In the genomic region with DNA sequence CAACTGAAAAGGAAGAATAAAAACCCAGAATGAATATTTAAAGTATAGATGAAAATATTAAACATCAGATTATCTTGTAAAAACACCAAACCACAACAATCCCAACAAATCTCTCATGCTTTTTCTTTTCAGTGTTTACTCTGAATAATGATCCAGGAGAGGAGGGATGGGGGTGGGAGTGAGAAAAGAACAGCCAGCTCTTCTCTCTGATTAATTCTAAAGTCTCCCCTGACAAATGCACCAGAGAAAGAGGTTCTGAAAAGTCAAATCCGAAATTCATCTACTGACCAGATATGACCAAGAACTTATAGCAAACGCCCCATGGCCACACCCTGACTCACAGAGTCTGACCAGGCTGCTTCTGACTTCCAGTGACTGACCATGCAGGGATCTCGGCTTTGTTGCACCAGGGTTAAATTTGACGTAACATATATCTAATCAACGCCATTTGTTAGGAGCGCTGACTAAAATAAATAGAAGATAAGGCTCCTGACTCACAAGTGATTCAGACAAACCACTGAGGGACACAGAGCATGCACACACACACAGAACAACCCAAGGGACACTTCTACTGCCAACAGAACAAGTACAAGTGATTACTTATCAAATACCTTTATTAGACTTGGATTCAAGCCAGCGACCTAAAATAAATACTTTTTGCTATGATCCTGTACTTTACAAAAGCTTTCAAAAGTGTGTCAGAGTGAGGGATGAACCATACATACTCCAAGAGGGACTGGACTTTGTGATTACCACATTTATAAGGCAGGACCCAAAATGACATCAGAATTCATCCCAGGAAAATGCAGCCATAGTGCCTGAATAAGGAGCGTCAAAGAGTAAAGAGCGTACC, we compare ENCODE assay signal across 11 cellular contexts. TPM values are rescaled to one million over a fixed set of nuclear protein-coding genes. Genes with fewer than 3 reads are reported as not detected.
DNase-seq lines count a peak whose midpoint lies in the region; ATAC-seq and TF ChIP-seq lines count a peak whose summit lies in the region.
"Had no signal": no experiment of that assay in that cellular context is flagged by ENCODE, and none has a peak within 500 bp of the region (broad histone marks: within the 10 kb centered on the region; RNA-seq: fewer than 3 reads in every experiment).

No MANE protein-coding gene starts in this region.

- WGBS in stomach, 5 donors, result 29 to 49% (median 33%) methylated on average over 9 of the region's 9 CpGs
- 82 to 83% methylated on average over 9 of the region's 9 CpGs for WGBS in thyroid gland, 2 donors

- H3K36me3 Mint-ChIP-seq in activated CD4-positive, alpha-beta T cell treated with anti-CD3 and anti-CD28 coated beads for 36 hours (ENCODE audit: low read depth), result peaks cover 48% of the 10 kb centered on the region
- H3K36me3 Mint-ChIP-seq in natural killer cell, result peaks cover 21% of the 10 kb centered on the region

- no peak for DNase-seq in activated CD4-positive, alpha-beta T cell treated with anti-CD3 and anti-CD28 coated beads for 36 hours
- no peak for DNase-seq in activated CD4-positive, alpha-beta T cell treated with anti-CD3 and anti-CD28 coated beads, Interleukin-2, amount 50 U/mL, for 4 hours
- DNase-seq in Right ventricle myocardium superior, result no peak
- DNase-seq in stomach, result peak; percentile 70
- DNase-seq in natural killer cell, result no peak
- no peak for DNase-seq in thyroid gland

- TF ChIP-seq CTCF in stomach (IDR thresholded peaks at IDR 0.05), result no peak
- no peak for TF ChIP-seq CTCF in natural killer cell (IDR thresholded peaks at IDR 0.05)
- no peak for TF ChIP-seq CTCF in thyroid gland (IDR thresholded peaks at IDR 0.05)

- H3K27me3 ChIP-seq in stomach, result no peaks in the 10 kb centered on the region
- no peaks in the 10 kb centered on the region for H3K27me3 ChIP-seq in thyroid gland
- H3K27me3 ChIP-seq: BLaER1 treated with 17β-estradiol and CSF1 and Interleukin-3, amounts not matched to agents 10 nM and 100 nM had no signal

- H3K4me1 ChIP-seq in stomach (peaks cover 12 to 41% (median 24%) of the 10 kb centered on the region in 4 donors), thyroid gland (no peaks in the 10 kb centered on the region)
- H3K4me1 ChIP-seq: BLaER1 treated with 17β-estradiol and CSF1 and Interleukin-3, amounts not matched to agents 10 nM and 100 nM had no signal

- ATAC-seq in activated CD4-positive, alpha-beta T cell treated with anti-CD3 and anti-CD28 coated beads for 36 hours, result peak; percentile 60
- ATAC-seq in SK-N-SH treated with all-trans-retinoic acid at 6 μM for 48 hours (peak; percentile 69), Right ventricle myocardium superior (ENCODE audit: poor library complexity) (peak; percentile 92), HG03045 (IDR thresholded peaks at IDR 0.05; ENCODE audit: unreplicated experiment) (no peak), natural killer cell (no peak)

- TF ChIP-seq POLR2A in stomach (IDR thresholded peaks at IDR 0.05) (no peak), thyroid gland (IDR thresholded peaks at IDR 0.05) (no peak)

- H3K9me3 ChIP-seq in stomach (no peaks in the 10 kb centered on the region), thyroid gland (no peaks in the 10 kb centered on the region)
- H3K9me3 ChIP-seq: BLaER1 treated with 17β-estradiol and CSF1 and Interleukin-3, amounts not matched to agents 10 nM and 100 nM had no signal

- intact Hi-C loops in activated CD4-positive, alpha-beta T cell treated with anti-CD3 and anti-CD28 coated beads for 36 hours (cut with DNase I, micrococcal nuclease), result loop anchor here (2.0 to 10.0 kb wide), 3 partner anchors 65 to 1263 kb away; no protein-coding TSS in a partner anchor
- intact Hi-C loops in Right ventricle myocardium superior (cut with DNase I) (no loop called here), stomach (cut with DNase I; ENCODE audit: low total_unique reads) (no loop called here), natural killer cell (cut with micrococcal nuclease) (no loop called here), thyroid gland (cut with DNase I) (no loop called here)

- no peak overlapping the region for H3K4me3 Mint-ChIP-seq in activated CD4-positive, alpha-beta T cell treated with anti-CD3 and anti-CD28 coated beads for 36 hours
- H3K4me3 Mint-ChIP-seq in natural killer cell, result no peak overlapping the region
- H3K4me3 Mint-ChIP-seq: brain, IgD-negative memory B cell had no signal

- POLR2A ChIA-PET in activated CD4-positive, alpha-beta T cell treated with anti-CD3 and anti-CD28 coated beads for 36 hours (lab: Charles Lee), result no interaction called here

- no peaks in the 10 kb centered on the region for H3K9me3 Mint-ChIP-seq in activated CD4-positive, alpha-beta T cell treated with anti-CD3 and anti-CD28 coated beads for 36 hours (ENCODE audit: low read depth)
- no peaks in the 10 kb centered on the region for H3K9me3 Mint-ChIP-seq in natural killer cell
- H3K9me3 Mint-ChIP-seq: brain, IgD-negative memory B cell had no signal

- H3K27ac Mint-ChIP-seq in activated CD4-positive, alpha-beta T cell treated with anti-CD3 and anti-CD28 coated beads for 36 hours, result peak overlapping the region; percentile 53
- no peak overlapping the region for H3K27ac Mint-ChIP-seq in natural killer cell
- H3K27ac Mint-ChIP-seq: IgD-negative memory B cell had no signal

- peaks cover 7 to 59% (median 40%) of the 10 kb centered on the region in 4 donors for H3K36me3 ChIP-seq in stomach
- peaks cover 4 to 11% of the 10 kb centered on the region in 2 donors for H3K36me3 ChIP-seq in thyroid gland

- H3K4me1 Mint-ChIP-seq in activated CD4-positive, alpha-beta T cell treated with anti-CD3 and anti-CD28 coated beads for 36 hours, result peaks cover 72% of the 10 kb centered on the region
- H3K4me1 Mint-ChIP-seq in natural killer cell, result no peaks in the 10 kb centered on the region

- no peak for TF ChIP-seq EP300 in stomach (IDR thresholded peaks at IDR 0.05)

- H3K4me3 ChIP-seq in stomach (no peak overlapping the region), thyroid gland (replicated peaks in 1 of 3) (no peak overlapping the region)
- H3K4me3 ChIP-seq: BLaER1 treated with 17β-estradiol and CSF1 and Interleukin-3, amounts not matched to agents 10 nM and 100 nM had no signal

- H3K27ac ChIP-seq in stomach (peak overlapping the region; percentile 30 to 71 (median 65)), thyroid gland (no peak overlapping the region)
- H3K27ac ChIP-seq: BLaER1 treated with 17β-estradiol and CSF1 and Interleukin-3, amounts not matched to agents 10 nM and 100 nM had no signal

- CTCF ChIA-PET in activated CD4-positive, alpha-beta T cell treated with anti-CD3 and anti-CD28 coated beads for 36 hours (lab: Charles Lee), result interaction anchor here (0.8 to 0.9 kb wide), 2 partner anchors 11 to 156 kb away, joined by 3 read pairs; no protein-coding TSS in a partner anchor

- H3K27me3 Mint-ChIP-seq in activated CD4-positive, alpha-beta T cell treated with anti-CD3 and anti-CD28 coated beads for 36 hours, result no peaks in the 10 kb centered on the region
- no peaks in the 10 kb centered on the region for H3K27me3 Mint-ChIP-seq in natural killer cell (ENCODE audit: low read depth in 2 of 2)
- H3K27me3 Mint-ChIP-seq: brain, IgD-negative memory B cell had no signal

TF ChIP-seq in SK-N-SH treated with all-trans-retinoic acid at 6 μM for 48 hours, 23 proteins besides CTCF, POLR2A, EP300 and RAD21 (continues in another document):
- TF ChIP-seq ZNF565 (CRISPR knock-in tag; conservative IDR thresholded peaks at IDR 0.05; ENCODE audit: low read depth) (no peak), BACH2 (CRISPR knock-in tag; IDR thresholded peaks at IDR 0.05; ENCODE audit: borderline replicate concordance) (no peak), ZC3H10 (CRISPR knock-in tag; IDR thresholded peaks at IDR 0.05) (no peak), ZNF8 (CRISPR knock-in tag; IDR thresholded peaks at IDR 0.05) (no peak), SNAI2 (CRISPR knock-in tag; IDR thresholded peaks at IDR 0.05) (no peak), ISL1 (CRISPR knock-in tag; IDR thresholded peaks at IDR 0.05) (peak; percentile 74)
- TF ChIP-seq, protein P1, sequence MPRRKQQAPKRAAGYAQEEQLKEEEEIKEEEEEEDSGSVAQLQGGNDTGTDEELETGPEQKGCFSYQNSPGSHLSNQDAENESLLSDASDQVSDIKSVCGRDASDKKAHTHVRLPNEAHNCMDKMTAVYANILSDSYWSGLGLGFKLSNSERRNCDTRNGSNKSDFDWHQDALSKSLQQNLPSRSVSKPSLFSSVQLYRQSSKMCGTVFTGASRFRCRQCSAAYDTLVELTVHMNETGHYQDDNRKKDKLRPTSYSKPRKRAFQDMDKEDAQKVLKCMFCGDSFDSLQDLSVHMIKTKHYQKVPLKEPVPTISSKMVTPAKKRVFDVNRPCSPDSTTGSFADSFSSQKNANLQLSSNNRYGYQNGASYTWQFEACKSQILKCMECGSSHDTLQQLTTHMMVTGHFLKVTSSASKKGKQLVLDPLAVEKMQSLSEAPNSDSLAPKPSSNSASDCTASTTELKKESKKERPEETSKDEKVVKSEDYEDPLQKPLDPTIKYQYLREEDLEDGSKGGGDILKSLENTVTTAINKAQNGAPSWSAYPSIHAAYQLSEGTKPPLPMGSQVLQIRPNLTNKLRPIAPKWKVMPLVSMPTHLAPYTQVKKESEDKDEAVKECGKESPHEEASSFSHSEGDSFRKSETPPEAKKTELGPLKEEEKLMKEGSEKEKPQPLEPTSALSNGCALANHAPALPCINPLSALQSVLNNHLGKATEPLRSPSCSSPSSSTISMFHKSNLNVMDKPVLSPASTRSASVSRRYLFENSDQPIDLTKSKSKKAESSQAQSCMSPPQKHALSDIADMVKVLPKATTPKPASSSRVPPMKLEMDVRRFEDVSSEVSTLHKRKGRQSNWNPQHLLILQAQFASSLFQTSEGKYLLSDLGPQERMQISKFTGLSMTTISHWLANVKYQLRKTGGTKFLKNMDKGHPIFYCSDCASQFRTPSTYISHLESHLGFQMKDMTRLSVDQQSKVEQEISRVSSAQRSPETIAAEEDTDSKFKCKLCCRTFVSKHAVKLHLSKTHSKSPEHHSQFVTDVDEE (CRISPR knock-in tag; IDR thresholded peaks at IDR 0.05), result no peak

RNA-seq across cellular contexts. Expression of a gene that starts 9.3 kb away (rescaled TPM):
- 100 to 1,000 TPM; 158 to 165 TPM for total RNA-seq in activated CD4-positive, alpha-beta T cell treated with anti-CD3 and anti-CD28 coated beads for 36 hours
- total RNA-seq in Right ventricle myocardium superior, result 9.6 TPM
- 10 to 100 TPM in 3 of 5 donors, 1 to 10 TPM in 2; 1.2 to 31.7 (median 17.4) TPM for total RNA-seq in stomach
- polyA plus RNA-seq in stomach, result 1 to 10 TPM; 1.1 to 2.7 (median 1.8) TPM
- 100 to 1,000 TPM; 258 to 329 (median 293) TPM for total RNA-seq in natural killer cell
- 10 to 100 TPM in 3 of 4 donors, 1 to 10 TPM in 1; 4.3 to 17.6 (median 13.5) TPM for total RNA-seq in thyroid gland

Comparison
In these comparisons a context has a peak if more than half of its experiments do, and no peak if none do; other contexts are left out.
1. ATAC-seq: peak in activated CD4-positive, alpha-beta T cell treated with anti-CD3 and anti-CD28 coated beads for 36 hours (single experiment), SK-N-SH treated with all-trans-retinoic acid at 6 μM for 48 hours (single experiment) and Right ventricle myocardium superior (single experiment); none in HG03045 (single experiment) and natural killer cell (0 of 3).
2. H3K27ac ChIP-seq: peak in stomach (5 of 5); none in thyroid gland (0 of 3).
3. RNA of a gene that starts 9.3 kb away (total RNA-seq): 258 to 329 TPM in natural killer cell and 158 to 165 TPM in activated CD4-positive, alpha-beta T cell treated with anti-CD3 and anti-CD28 coated beads for 36 hours; 1.2 to 31.7 TPM in stomach, 4.3 to 17.6 TPM in thyroid gland and 9.6 TPM in Right ventricle myocardium superior (single experiment); every median in the first group is over 4 times any median in the second.
4. intact Hi-C loops: an anchor here in activated CD4-positive, alpha-beta T cell treated with anti-CD3 and anti-CD28 coated beads for 36 hours (2.0 to 10.0 kb wide); none called in Right ventricle myocardium superior, stomach, natural killer cell and thyroid gland.